ENCODE assay signal across 8 cellular contexts in genomic region chr2:111946294-111947114, GRCh38. TPM values are rescaled to one million over a fixed set of nuclear protein-coding genes. Genes with fewer than 3 reads are reported as not detected.
DNase-seq lines count a peak whose midpoint lies in the region; ATAC-seq and TF ChIP-seq lines count a peak whose summit lies in the region.

No MANE protein-coding gene starts in this region.

- no peaks in the 10 kb centered on the region for H3K9me3 ChIP-seq in right lobe of liver

- peaks cover 0 to 29% (median 12%) of the 10 kb centered on the region in 4 donors for H3K4me1 ChIP-seq in right lobe of liver

- intact Hi-C loops in right lobe of liver (cut with DNase I), result no loop called here

- peak overlapping the region; percentile 79 for H3K27ac ChIP-seq in caudate nucleus (ENCODE audit: low read depth, low read length)
- peak overlapping the region; percentile 9 to 37 (median 27) for H3K27ac ChIP-seq in right lobe of liver

- no peak for TF ChIP-seq POLR2A in right lobe of liver (IDR thresholded peaks at IDR 0.05)

- 37% methylated on average over 7 of the region's 9 CpGs for WGBS in right lobe of liver (ENCODE audit: insufficient coverage, low coverage, low lambda C conversion rate, missing lambda C conversion rate)

- peaks cover 0 to 10% (median 4%) of the 10 kb centered on the region in 4 donors for H3K36me3 ChIP-seq in right lobe of liver

- H3K4me3 ChIP-seq in AG09309 (ENCODE audit: control insufficient read depth, low read depth, low read length) (no peak overlapping the region), right lobe of liver (no peak overlapping the region)

- H3K27me3 ChIP-seq in right lobe of liver, result no peaks in the 10 kb centered on the region

- DNase-seq in AG09309 (ENCODE audit: low read depth) (peak; percentile 92), NCI-H1105 (lab: John Stamatoyannopoulos, UW) (peak; percentile 29), caudate nucleus (lab: John Stamatoyannopoulos, UW) (peak in 3 of 61 donors; percentile 7 to 38 (median 19)), right lobe of liver (peak in 1 of 3 donors; percentile 69)
- DNase-seq in stimulated activated CD4-positive, alpha-beta T cell treated with anti-CD3 and anti-CD28 coated beads, Interleukin-4, amount 100 ng/mL, for 1 hour, result no peak
- no peak for DNase-seq in activated CD4-positive, alpha-beta T cell treated with anti-CD3 and anti-CD28 coated beads, Interleukin-2, amount 50 U/mL, for 4 hours

- ATAC-seq in right lobe of liver (peak; percentile 81 to 93 (median 89)), HG02642 (IDR thresholded peaks at IDR 0.05; ENCODE audit: poor library complexity, unreplicated experiment) (no peak), GM18502 (IDR thresholded peaks at IDR 0.05; ENCODE audit: poor library complexity, unreplicated experiment) (no peak)

- no peak for TF ChIP-seq CTCF in AG09309 (IDR thresholded peaks at IDR 0.05; ENCODE audit: control insufficient read depth, insufficient read depth, low read depth, low read length, missing control alignments)
- no peak for TF ChIP-seq CTCF in right lobe of liver (IDR thresholded peaks at IDR 0.05)

RNA-seq across cellular contexts. Expression of gene MERTK, which starts 48.1 kb away (rescaled TPM):
- 10 to 100 TPM; 10.6 to 18.3 (median 13.1) TPM for total RNA-seq in right lobe of liver

Comparison
In these comparisons a context has a peak if more than half of its experiments do, and no peak if none do; other contexts are left out.
1. DNase-seq: peak in AG09309 (single experiment) and NCI-H1105 (single experiment); none in stimulated activated CD4-positive, alpha-beta T cell treated with anti-CD3 and anti-CD28 coated beads, Interleukin-4, amount 100 ng/mL, for 1 hour (single experiment) and activated CD4-positive, alpha-beta T cell treated with anti-CD3 and anti-CD28 coated beads, Interleukin-2, amount 50 U/mL, for 4 hours (0 of 2).
2. ATAC-seq: peak in right lobe of liver (4 of 4); none in HG02642 (single experiment) and GM18502 (single experiment).